36 cellular contexts compared by ENCODE assay signal in the genomic region with DNA sequence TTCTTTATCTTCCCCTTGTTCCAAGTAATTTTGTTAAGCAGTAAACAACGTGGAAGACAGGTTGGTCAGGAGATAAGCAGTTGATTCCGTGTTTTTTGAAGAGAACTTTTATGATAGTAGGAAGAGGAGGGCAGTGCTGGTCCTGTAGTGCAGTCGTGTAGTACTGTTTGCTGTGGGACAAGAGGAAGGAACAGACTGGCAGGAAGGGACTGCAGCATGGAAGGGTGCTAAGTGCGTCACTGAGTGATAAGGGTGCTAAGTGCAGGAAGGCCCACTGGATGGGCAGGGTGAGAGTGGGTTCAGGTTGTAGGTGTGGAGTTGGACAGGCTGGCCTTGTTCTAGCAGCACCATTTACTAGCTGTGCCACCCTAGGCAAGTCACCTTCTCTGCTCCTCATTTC.
"Had no signal": no experiment of that assay in that cellular context is flagged by ENCODE, and none has a peak within 500 bp of the region (broad histone marks: within the 10 kb centered on the region; RNA-seq: fewer than 3 reads in every experiment).

No MANE protein-coding gene starts in this region.

- H3K4me3 Mint-ChIP-seq: activated CD4-positive, alpha-beta memory T cell treated with anti-CD3 and anti-CD28 coated beads for 36 hours; activated CD4-positive, alpha-beta T cell treated with anti-CD3 and anti-CD28 coated beads for 36 hours; activated CD4-positive, alpha-beta T cell treated with anti-CD3 and anti-CD28 coated beads, Interleukin-2, amount 10 ng/mL, durations not matched to agents 24 days and 14 days; activated CD8-positive, alpha-beta memory T cell treated with anti-CD3 and anti-CD28 coated beads, Interleukin-2, amount 10 ng/mL, durations not matched to agents 7 days and 5 days; activated CD8-positive, alpha-beta T cell treated with anti-CD3 and anti-CD28 coated beads, Interleukin-2, amount 10 ng/mL, durations not matched to agents 7 days and 5 days; activated naive CD4-positive, alpha-beta T cell treated with anti-CD3 and anti-CD28 coated beads for 36 hours; activated naive CD4-positive, alpha-beta T cell treated with anti-CD3 and anti-CD28 coated beads, Interleukin-2, amount 50 U/mL, for 24 hours; activated naive CD8-positive, alpha-beta T cell treated with anti-CD3 and anti-CD28 coated beads for 36 hours; activated naive CD8-positive, alpha-beta T cell treated with anti-CD3 and anti-CD28 coated beads, Interleukin-2, amount 50 U/mL, for 24 hours; activated T-helper 1 cell treated with anti-CD3 and anti-CD28 coated beads, Interleukin-12 subunit alpha, Interleukin-12 subunit beta, Interleukin-2, Interleukin-4 antibody, amounts not matched to agents 30 ng/mL and 10 ng/mL and 1 ng/mL, durations not matched to agents 14 hours and 24 hours and 36 hours; effector memory CD8-positive, alpha-beta T cell; T-helper 17 cell; T-helper 2 cell treated with Interferon-gamma antibody and Interleukin-4, amounts not matched to agents 5 μg/mL and 100 μg/mL, for 36 hours had no signal

- H3K27ac ChIP-seq: adrenal gland, body of pancreas, esophagus muscularis mucosa, foreskin keratinocyte, gastrocnemius medialis had no signal

- H3K27me3 Mint-ChIP-seq: activated CD4-positive, alpha-beta memory T cell treated with anti-CD3 and anti-CD28 coated beads for 36 hours; activated CD4-positive, alpha-beta T cell treated with anti-CD3 and anti-CD28 coated beads, Interleukin-2, amount 10 ng/mL, durations not matched to agents 24 days and 14 days; activated CD8-positive, alpha-beta memory T cell treated with anti-CD3 and anti-CD28 coated beads, Interleukin-2, amount 10 ng/mL, durations not matched to agents 7 days and 5 days; activated naive CD4-positive, alpha-beta T cell treated with anti-CD3 and anti-CD28 coated beads, Interleukin-2, amount 50 U/mL, for 24 hours; activated naive CD8-positive, alpha-beta T cell treated with anti-CD3 and anti-CD28 coated beads for 36 hours; activated naive CD8-positive, alpha-beta T cell treated with anti-CD3 and anti-CD28 coated beads, Interleukin-2, amount 50 U/mL, for 24 hours; effector memory CD8-positive, alpha-beta T cell; T-helper 17 cell had no signal

- H3K4me3 ChIP-seq: adrenal gland, body of pancreas, esophagus muscularis mucosa, gastrocnemius medialis had no signal

- H3K9me3 Mint-ChIP-seq: activated naive CD4-positive, alpha-beta T cell treated with anti-CD3 and anti-CD28 coated beads, Interleukin-2, amount 50 U/mL, for 24 hours had no signal

- DNase-seq: activated CD4-positive, alpha-beta memory T cell treated with anti-CD3 and anti-CD28 coated beads for 36 hours; activated CD4-positive, alpha-beta T cell treated with anti-CD3 and anti-CD28 coated beads for 36 hours; activated CD4-positive, alpha-beta T cell treated with anti-CD3 and anti-CD28 coated beads, Interleukin-2, amount 10 ng/mL, durations not matched to agents 24 days and 14 days; activated CD4-positive, CD25-positive, alpha-beta regulatory T cell; activated CD4-positive, CD25-positive, alpha-beta regulatory T cell treated with anti-CD3 and anti-CD28 coated beads, Interleukin-2, amount 50 U/mL, for 72 hours; activated CD8-positive, alpha-beta memory T cell treated with anti-CD3 and anti-CD28 coated beads, Interleukin-2, amount 10 ng/mL, durations not matched to agents 7 days and 5 days; activated CD8-positive, alpha-beta memory T cell treated with anti-CD3 and anti-CD28 coated beads, Interleukin-2, amount 50 U/mL, for 4 hours; activated CD8-positive, alpha-beta T cell treated with anti-CD3 and anti-CD28 coated beads, Interleukin-2, amount 10 ng/mL, durations not matched to agents 7 days and 5 days; activated effector memory CD4-positive, alpha-beta T cell treated with anti-CD3 and anti-CD28 coated beads, Interleukin-2, amount 50 U/mL, for 16 hours; activated naive CD4-positive, alpha-beta T cell treated with anti-CD3 and anti-CD28 coated beads for 36 hours; activated naive CD8-positive, alpha-beta T cell treated with anti-CD3 and anti-CD28 coated beads for 36 hours; activated naive CD8-positive, alpha-beta T cell treated with anti-CD3 and anti-CD28 coated beads, Interleukin-2, amount 50 U/mL, for 24 hours; activated T-cell treated with anti-CD3 and anti-CD28 coated beads, Interleukin-2, amount 50 U/mL, for 1 hour; activated T-cell treated with anti-CD3 and anti-CD28 coated beads, Interleukin-2, amount 50 U/mL, for 48 hours; adrenal gland; amygdala; aorta; body of pancreas; caudate nucleus; cortex of kidney; dermis blood vessel endothelial cell; effector CD4-positive, alpha-beta T cell; effector memory CD8-positive, alpha-beta T cell; erythroblast; foreskin keratinocyte; gastrocnemius medialis; glutamatergic neuron; T-helper 1 cell; T-helper 17 cell; T1000 had no signal

- H3K4me1 Mint-ChIP-seq: activated CD4-positive, alpha-beta T cell treated with anti-CD3 and anti-CD28 coated beads, Interleukin-2, amount 10 ng/mL, durations not matched to agents 24 days and 14 days; activated CD8-positive, alpha-beta memory T cell treated with anti-CD3 and anti-CD28 coated beads, Interleukin-2, amount 10 ng/mL, durations not matched to agents 7 days and 5 days; activated naive CD8-positive, alpha-beta T cell treated with anti-CD3 and anti-CD28 coated beads for 36 hours; activated naive CD8-positive, alpha-beta T cell treated with anti-CD3 and anti-CD28 coated beads, Interleukin-2, amount 50 U/mL, for 24 hours had no signal

- H3K36me3 ChIP-seq: adrenal gland, esophagus muscularis mucosa, gastrocnemius medialis had no signal

- H3K36me3 Mint-ChIP-seq: activated CD8-positive, alpha-beta memory T cell treated with anti-CD3 and anti-CD28 coated beads, Interleukin-2, amount 10 ng/mL, durations not matched to agents 7 days and 5 days; activated naive CD4-positive, alpha-beta T cell treated with anti-CD3 and anti-CD28 coated beads, Interleukin-2, amount 50 U/mL, for 24 hours had no signal

- H3K27ac Mint-ChIP-seq: activated CD4-positive, alpha-beta memory T cell treated with anti-CD3 and anti-CD28 coated beads for 36 hours; activated CD4-positive, alpha-beta T cell treated with anti-CD3 and anti-CD28 coated beads for 36 hours; activated CD4-positive, alpha-beta T cell treated with anti-CD3 and anti-CD28 coated beads, Interleukin-2, amount 10 ng/mL, durations not matched to agents 24 days and 14 days; activated CD8-positive, alpha-beta memory T cell treated with anti-CD3 and anti-CD28 coated beads, Interleukin-2, amount 10 ng/mL, durations not matched to agents 7 days and 5 days; activated CD8-positive, alpha-beta T cell treated with anti-CD3 and anti-CD28 coated beads, Interleukin-2, amount 10 ng/mL, durations not matched to agents 7 days and 5 days; activated naive CD4-positive, alpha-beta T cell treated with anti-CD3 and anti-CD28 coated beads for 36 hours; activated naive CD4-positive, alpha-beta T cell treated with anti-CD3 and anti-CD28 coated beads, Interleukin-2, amount 50 U/mL, for 24 hours; activated naive CD8-positive, alpha-beta T cell treated with anti-CD3 and anti-CD28 coated beads for 36 hours; activated naive CD8-positive, alpha-beta T cell treated with anti-CD3 and anti-CD28 coated beads, Interleukin-2, amount 50 U/mL, for 24 hours; activated T-helper 1 cell treated with anti-CD3 and anti-CD28 coated beads, Interleukin-12 subunit alpha, Interleukin-12 subunit beta, Interleukin-2, Interleukin-4 antibody, amounts not matched to agents 30 ng/mL and 10 ng/mL and 1 ng/mL, durations not matched to agents 14 hours and 24 hours and 36 hours; activated T-helper 2 cell treated with anti-CD3 and anti-CD28 coated beads, Interferon-gamma antibody, Interleukin-2, Interleukin-4, amounts not matched to agents 10 μg/mL and 5 μg/mL and 100 μg/mL, durations not matched to agents 14 hours and 24 hours and 36 hours; effector memory CD8-positive, alpha-beta T cell; T-helper 17 cell; T-helper 2 cell treated with Interferon-gamma antibody and Interleukin-4, amounts not matched to agents 5 μg/mL and 100 μg/mL, for 36 hours had no signal

- H3K9me3 ChIP-seq: adrenal gland, body of pancreas, gastrocnemius medialis had no signal

- H3K27me3 ChIP-seq: adrenal gland, body of pancreas, esophagus muscularis mucosa, foreskin keratinocyte, gastrocnemius medialis had no signal

- FAIRE-seq: colon had no signal

- ATAC-seq: activated CD4-positive, alpha-beta T cell treated with anti-CD3 and anti-CD28 coated beads for 36 hours; activated CD8-positive, alpha-beta memory T cell treated with anti-CD3 and anti-CD28 coated beads, Interleukin-2, amount 10 ng/mL, durations not matched to agents 7 days and 5 days; activated CD8-positive, alpha-beta T cell treated with anti-CD3 and anti-CD28 coated beads, Interleukin-2, amount 10 ng/mL, durations not matched to agents 7 days and 5 days; activated naive CD8-positive, alpha-beta T cell treated with anti-CD3 and anti-CD28 coated beads, Interleukin-2, amount 50 U/mL, for 24 hours; body of pancreas; effector memory CD8-positive, alpha-beta T cell; foreskin keratinocyte; gastrocnemius medialis; T-helper 17 cell had no signal

- H3K4me1 ChIP-seq: adrenal gland, esophagus muscularis mucosa, gastrocnemius medialis had no signal
